Comparison of ENCODE assay signal across 8 cellular contexts in the genomic region with DNA sequence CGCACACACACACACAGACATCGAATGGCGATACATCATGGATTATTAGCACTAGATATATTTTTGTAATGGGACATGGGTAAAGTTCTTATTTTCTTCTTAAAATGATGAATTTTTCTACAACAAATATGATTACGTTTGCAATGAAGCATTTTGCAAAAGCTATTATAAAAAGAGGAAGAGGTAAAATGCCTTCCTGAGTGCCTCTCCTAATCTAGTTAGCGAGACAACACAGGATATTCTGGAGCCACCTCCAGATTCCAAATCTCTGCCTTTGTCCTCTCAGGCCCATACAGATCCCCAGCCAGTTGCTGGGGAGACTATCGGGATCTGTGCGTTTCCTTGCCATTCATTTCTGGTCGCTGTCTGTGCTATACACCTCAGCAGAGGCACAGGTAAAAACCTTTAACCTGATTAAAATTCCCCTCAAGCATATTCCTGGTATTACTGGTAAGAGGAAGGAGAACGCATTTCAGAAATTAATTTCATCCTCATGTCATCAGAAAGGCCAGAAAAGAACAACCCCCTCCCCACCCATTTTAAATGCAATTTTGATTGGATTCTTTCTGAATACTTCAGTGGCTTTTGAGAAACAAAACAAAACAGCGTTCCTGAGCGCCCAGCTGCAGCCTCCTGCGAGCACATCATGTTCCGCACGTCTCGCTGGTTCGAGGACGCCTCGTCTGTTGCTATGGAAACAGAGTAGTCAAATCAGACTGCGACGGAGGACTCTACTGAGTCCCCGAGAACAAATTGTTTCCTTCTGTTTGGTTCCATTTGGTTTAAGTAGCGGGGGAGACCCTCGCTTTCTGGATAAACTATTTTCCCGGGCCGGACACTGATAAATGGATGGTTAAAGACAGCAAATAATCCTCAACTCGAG.
DNase-seq lines count a peak whose midpoint lies in the region; ATAC-seq and TF ChIP-seq lines count a peak whose summit lies in the region.

No MANE protein-coding gene starts in this region.

- 0 out of 2 replicates have a peak, but pooled peaks cover 4% of the 10 kb centered on the region for H3K4me1 ChIP-seq in GM23248 (ENCODE audit: insufficient read depth)

- no peak for TF ChIP-seq CTCF in GM12864 (IDR thresholded peaks at IDR 0.05; ENCODE audit: low read depth, low read length, missing control alignments)

- H2AFZ ChIP-seq in GM23248 = peak overlapping the region; percentile 79

- ATAC-seq in left colon (no peak), left lobe of liver (no peak)

- in situ Hi-C loops in GM23248 (cut with MboI) = loop anchor here (25.0 kb wide), 1 partner anchor 434 kb away; no protein-coding TSS in a partner anchor

- H3K4me3 ChIP-seq in GM12864 (ENCODE audit: low read depth, low read length) (peak overlapping the region; percentile 40; the same call in 1 of the 2 replicates), GM23248 (peak overlapping the region; percentile 64)

- intact Hi-C loops in left colon (cut with DNase I, micrococcal nuclease) = no loop called here

- no peaks in the 10 kb centered on the region for H3K9me3 ChIP-seq in GM23248 (ENCODE audit: low read depth)

- peak overlapping the region; percentile 3; the same call in 1 of the 2 replicates for H3K9ac ChIP-seq in GM23248

- no peaks in the 10 kb centered on the region for H3K36me3 ChIP-seq in GM23248 (ENCODE audit: low read depth)

- no peaks in the 10 kb centered on the region; the same call in 1 of the 2 replicates for H3K27me3 ChIP-seq in GM23248 (replicated peaks; ENCODE audit: insufficient read depth)

- peak overlapping the region; percentile 78 for H3K4me2 ChIP-seq in GM23248 (ENCODE audit: unreplicated experiment)

- H3K27ac ChIP-seq in GM23248 = no peak overlapping the region

- H4K20me1 ChIP-seq in GM23248 (ENCODE audit: insufficient read depth) = no peaks in the 10 kb centered on the region

- H3K9me2 ChIP-seq in GM23248 (ENCODE audit: insufficient read depth) = no peaks in the 10 kb centered on the region

- H3K79me2 ChIP-seq in GM23248 (ENCODE audit: insufficient read depth) = no peaks in the 10 kb centered on the region

- DNase-seq in GM12864 (ENCODE audit: low read depth) = peak; percentile 18
- DNase-seq in GM23248 = peak; percentile 80
- DNase-seq in NCI-H69 (lab: John Stamatoyannopoulos, UW) = peak; percentile 90
- peak; percentile 60 for DNase-seq in cerebellar cortex (ENCODE audit: low spot score)
- peak; percentile 22 to 36 for DNase-seq in left colon
- DNase-seq in stimulated activated CD4-positive, alpha-beta T cell treated with anti-CD3 and anti-CD28 coated beads, Interleukin-2, amount 100 ng/mL, for 24 hours = peak; percentile 23 to 58
- no peak for DNase-seq in D341Med (ENCODE audit: low spot score)
- no peak for DNase-seq in left lobe of liver (ENCODE audit: low spot score)

- H3F3A ChIP-seq in GM23248 (ENCODE audit: insufficient read depth) = no peaks in the 10 kb centered on the region

- 24 to 26% methylated on average over 26 of the region's 26 CpGs for WGBS in GM23248 (ENCODE audit: low coverage in 1 of 2, low lambda C conversion rate in 2 of 2, missing lambda C conversion rate in 2 of 2), 2 experiments

Comparison
In these comparisons a context has a peak if more than half of its experiments do, and no peak if none do; other contexts are left out.
1. DNase-seq: peak in GM12864 (single experiment), GM23248 (single experiment), NCI-H69 (single experiment), cerebellar cortex (single experiment), left colon (2 of 2) and stimulated activated CD4-positive, alpha-beta T cell treated with anti-CD3 and anti-CD28 coated beads, Interleukin-2, amount 100 ng/mL, for 24 hours (2 of 2); none in D341Med (single experiment) and left lobe of liver (single experiment).